ENCODE assay signal across 21 cellular contexts in the genomic region with DNA sequence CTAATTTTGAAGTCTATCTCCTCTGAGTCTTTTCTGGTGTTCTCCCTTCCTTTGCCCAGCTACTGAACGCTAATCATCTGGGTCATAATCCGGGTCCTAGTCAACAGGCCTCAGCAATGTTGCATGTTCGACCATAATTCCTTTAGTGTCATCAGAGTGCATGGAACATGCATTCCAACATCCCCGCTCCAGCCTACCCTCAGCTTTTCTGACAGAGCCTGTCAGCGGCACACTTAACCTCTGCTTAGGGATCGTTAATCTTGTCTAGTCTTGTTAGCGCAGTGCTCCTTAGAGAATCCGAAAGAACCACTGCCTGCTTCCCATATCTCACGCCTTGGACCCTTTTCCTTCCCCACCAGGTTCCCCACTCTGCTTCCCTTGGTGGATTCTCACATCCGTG.
"Had no signal": no experiment of that assay in that cellular context is flagged by ENCODE, and none has a peak within 500 bp of the region (broad histone marks: within the 10 kb centered on the region; RNA-seq: fewer than 3 reads in every experiment).

No MANE protein-coding gene starts in this region.

- H3K27me3 Mint-ChIP-seq: effector memory CD8-positive, alpha-beta T cell had no signal

- H3K4me3 Mint-ChIP-seq: effector memory CD8-positive, alpha-beta T cell; immature natural killer cell; naive thymus-derived CD8-positive, alpha-beta T cell; stimulated activated effector memory CD8-positive, alpha-beta T cell treated with anti-CD3 and anti-CD28 coated beads, Interleukin-12 subunit alpha, Interleukin-12 subunit beta, amount 100 ng/mL, for 72 hours had no signal

- FAIRE-seq: endometrium had no signal

- H3K4me3 ChIP-seq: coronary artery, left lung, pancreas, stomach, thyroid gland, vagina had no signal

- H3K27ac ChIP-seq: coronary artery, left lung, pancreas, stomach, thyroid gland, vagina had no signal

- ATAC-seq: effector memory CD8-positive, alpha-beta T cell; left lung; naive thymus-derived CD8-positive, alpha-beta T cell; pancreas; sciatic nerve; stimulated activated effector memory CD8-positive, alpha-beta T cell treated with anti-CD3 and anti-CD28 coated beads, Interleukin-12 subunit alpha, Interleukin-12 subunit beta, amount 100 ng/mL, for 72 hours had no signal

- H3K9me3 Mint-ChIP-seq: effector memory CD8-positive, alpha-beta T cell; immature natural killer cell; stimulated activated effector memory CD8-positive, alpha-beta T cell treated with anti-CD3 and anti-CD28 coated beads, Interleukin-12 subunit alpha, Interleukin-12 subunit beta, amount 100 ng/mL, for 72 hours had no signal

- H3K4me1 ChIP-seq: left lung, pancreas, thyroid gland, vagina had no signal

- H3K27me3 ChIP-seq: left lung, pancreas, stomach, thyroid gland, vagina had no signal

- DNase-seq: effector memory CD8-positive, alpha-beta T cell; erythroblast; hypothalamus; immature natural killer cell; islet precursor cell; left lung; mesendoderm; naive thymus-derived CD8-positive, alpha-beta T cell; occipital lobe; pancreas; stimulated activated CD4-positive, alpha-beta T cell treated with anti-CD3 and anti-CD28 coated beads, Interleukin-2, amount 100 ng/mL, for 24 hours; stimulated activated CD4-positive, alpha-beta T cell treated with anti-CD3 and anti-CD28 coated beads, Interleukin-4, amount 100 ng/mL, for 24 hours; stimulated activated naive CD4-positive, alpha-beta T cell treated with Interleukin-2 at 50 U/mL for 16 hours; stomach; thyroid gland; trophoblast cell had no signal

- H3K4me1 Mint-ChIP-seq: immature natural killer cell; stimulated activated effector memory CD8-positive, alpha-beta T cell treated with anti-CD3 and anti-CD28 coated beads, Interleukin-12 subunit alpha, Interleukin-12 subunit beta, amount 100 ng/mL, for 72 hours had no signal

- H3K9me3 ChIP-seq: left lung, pancreas, stomach, thyroid gland, vagina had no signal

- H3K36me3 ChIP-seq: left lung, pancreas, stomach, thyroid gland, vagina had no signal

- H3K36me3 Mint-ChIP-seq: naive thymus-derived CD8-positive, alpha-beta T cell; stimulated activated effector memory CD8-positive, alpha-beta T cell treated with anti-CD3 and anti-CD28 coated beads, Interleukin-12 subunit alpha, Interleukin-12 subunit beta, amount 100 ng/mL, for 72 hours had no signal
